1 cellular context compared by ENCODE assay signal in the genomic region with DNA sequence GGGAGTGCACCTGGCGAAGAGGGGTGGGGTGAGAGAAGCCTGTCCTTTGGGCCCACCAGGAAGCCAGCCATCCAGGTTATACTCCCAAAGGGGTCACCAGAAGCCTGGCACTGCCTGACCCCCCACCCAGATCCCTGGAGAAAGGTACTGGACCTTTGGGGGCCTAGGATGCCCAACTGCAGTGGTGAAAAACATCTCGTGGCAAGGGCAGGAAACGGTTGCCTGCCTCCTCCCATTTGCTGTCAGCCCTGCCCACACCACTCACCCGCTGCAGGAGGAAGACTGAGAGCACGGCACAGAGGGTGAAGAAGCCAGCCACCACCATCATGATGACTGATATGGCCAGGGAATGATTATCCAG.
TF ChIP-seq lines count a peak whose summit lies in the region.

No MANE protein-coding gene starts in this region.

TF ChIP-seq in GM23338, 12 proteins besides CTCF, POLR2A, EP300 and RAD21 (continued from another document):
- TF ChIP-seq, protein P1, sequence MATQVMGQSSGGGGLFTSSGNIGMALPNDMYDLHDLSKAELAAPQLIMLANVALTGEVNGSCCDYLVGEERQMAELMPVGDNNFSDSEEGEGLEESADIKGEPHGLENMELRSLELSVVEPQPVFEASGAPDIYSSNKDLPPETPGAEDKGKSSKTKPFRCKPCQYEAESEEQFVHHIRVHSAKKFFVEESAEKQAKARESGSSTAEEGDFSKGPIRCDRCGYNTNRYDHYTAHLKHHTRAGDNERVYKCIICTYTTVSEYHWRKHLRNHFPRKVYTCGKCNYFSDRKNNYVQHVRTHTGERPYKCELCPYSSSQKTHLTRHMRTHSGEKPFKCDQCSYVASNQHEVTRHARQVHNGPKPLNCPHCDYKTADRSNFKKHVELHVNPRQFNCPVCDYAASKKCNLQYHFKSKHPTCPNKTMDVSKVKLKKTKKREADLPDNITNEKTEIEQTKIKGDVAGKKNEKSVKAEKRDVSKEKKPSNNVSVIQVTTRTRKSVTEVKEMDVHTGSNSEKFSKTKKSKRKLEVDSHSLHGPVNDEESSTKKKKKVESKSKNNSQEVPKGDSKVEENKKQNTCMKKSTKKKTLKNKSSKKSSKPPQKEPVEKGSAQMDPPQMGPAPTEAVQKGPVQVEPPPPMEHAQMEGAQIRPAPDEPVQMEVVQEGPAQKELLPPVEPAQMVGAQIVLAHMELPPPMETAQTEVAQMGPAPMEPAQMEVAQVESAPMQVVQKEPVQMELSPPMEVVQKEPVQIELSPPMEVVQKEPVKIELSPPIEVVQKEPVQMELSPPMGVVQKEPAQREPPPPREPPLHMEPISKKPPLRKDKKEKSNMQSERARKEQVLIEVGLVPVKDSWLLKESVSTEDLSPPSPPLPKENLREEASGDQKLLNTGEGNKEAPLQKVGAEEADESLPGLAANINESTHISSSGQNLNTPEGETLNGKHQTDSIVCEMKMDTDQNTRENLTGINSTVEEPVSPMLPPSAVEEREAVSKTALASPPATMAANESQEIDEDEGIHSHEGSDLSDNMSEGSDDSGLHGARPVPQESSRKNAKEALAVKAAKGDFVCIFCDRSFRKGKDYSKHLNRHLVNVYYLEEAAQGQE (IDR thresholded peaks at IDR 0.05; ENCODE audit: unreplicated experiment), result no peak
- TF ChIP-seq NANOG (IDR thresholded peaks at IDR 0.05; ENCODE audit: borderline replicate concordance), result no peak
